25 cellular contexts compared by ENCODE assay signal in genomic region chrX:109739625-109740024, GRCh38.
"Had no signal": no experiment of that assay in that cellular context is flagged by ENCODE, and none has a peak within 500 bp of the region (broad histone marks: within the 10 kb centered on the region; RNA-seq: fewer than 3 reads in every experiment).

No MANE protein-coding gene starts in this region.

- FAIRE-seq: endometrium, kidney had no signal

- DNase-seq: cerebellar nuclear complex; cortex of kidney; effector memory CD8-positive, alpha-beta T cell; esophagus squamous epithelium; foreskin melanocyte; kidney; left lung; naive thymus-derived CD8-positive, alpha-beta T cell; nephron progenitor cell; occipital lobe; posterior cingulate gyrus; psoas muscle; right cardiac atrium; stimulated activated CD4-positive, alpha-beta T cell treated with anti-CD3 and anti-CD28 coated beads, Interleukin-1b, Interleukin-23, amount 100 ng/mL, for 48 hours; stimulated activated CD4-positive, alpha-beta T cell treated with anti-CD3 and anti-CD28 coated beads, Interleukin-4, amount 100 ng/mL, for 1 hour; stimulated activated CD8-positive, alpha-beta memory T cell treated with anti-CD3 and anti-CD28 coated beads, Interleukin-4, amount 100 ng/mL, for 48 hours; stimulated activated naive CD4-positive, alpha-beta T cell; stomach; substantia nigra; testis; tibial artery; uterus had no signal

- H3K27ac ChIP-seq: ovary, psoas muscle, skin epidermis, testis, tibial artery, uterus had no signal

- ATAC-seq: effector memory CD8-positive, alpha-beta T cell; naive thymus-derived CD8-positive, alpha-beta T cell; right cardiac atrium had no signal

- H3K4me3 ChIP-seq: esophagus squamous epithelium, left lung, ovary, psoas muscle, skin epidermis, stomach, testis, tibial artery, uterus had no signal

- H3K4me1 ChIP-seq: psoas muscle, stomach, testis, tibial artery, uterus had no signal

- H3K9me3 ChIP-seq: esophagus squamous epithelium, left lung, ovary, psoas muscle, stomach, testis, tibial artery, uterus had no signal

- H3K36me3 ChIP-seq: esophagus squamous epithelium, left lung, ovary, stomach, tibial artery, uterus had no signal

- H3K27me3 ChIP-seq: esophagus squamous epithelium, ovary, stomach, testis, tibial artery, uterus had no signal
